27 cellular contexts compared by ENCODE assay signal in genomic region chr9:12698986-12699385, GRCh38. TPM values are rescaled to one million over a fixed set of nuclear protein-coding genes. Genes with fewer than 3 reads are reported as not detected.
DNase-seq lines count a peak whose midpoint lies in the region; ATAC-seq and TF ChIP-seq lines count a peak whose summit lies in the region.
"Had no signal": no experiment of that assay in that cellular context is flagged by ENCODE, and none has a peak within 500 bp of the region (broad histone marks: within the 10 kb centered on the region; RNA-seq: fewer than 3 reads in every experiment).

No MANE protein-coding gene starts in this region.

- TF ChIP-seq CTCF in WERI-Rb-1 (IDR thresholded peaks at IDR 0.05; ENCODE audit: low read depth, low read length) (peak; percentile 23; the same call in 1 of the 2 replicates), left ventricle myocardium inferior (IDR thresholded peaks at IDR 0.05; ENCODE audit: borderline replicate concordance) (peak; percentile 44), stomach (IDR thresholded peaks at IDR 0.05) (no peak), type B pancreatic cell (conservative IDR thresholded peaks at IDR 0.05) (no peak)

- no peaks in the 10 kb centered on the region for H3K36me3 Mint-ChIP-seq in type B pancreatic cell
- H3K36me3 Mint-ChIP-seq: activated naive CD8-positive, alpha-beta T cell treated with anti-CD3 and anti-CD28 coated beads, Interleukin-2, amount 10 ng/mL, durations not matched to agents 7 days and 5 days; stimulated activated effector memory CD8-positive, alpha-beta T cell treated with anti-CD3 and anti-CD28 coated beads, Interleukin-12 subunit alpha, Interleukin-12 subunit beta, amount 100 ng/mL, for 72 hours had no signal

- no peaks in the 10 kb centered on the region for H3K27me3 Mint-ChIP-seq in type B pancreatic cell
- H3K27me3 Mint-ChIP-seq: activated naive CD8-positive, alpha-beta T cell treated with anti-CD3 and anti-CD28 coated beads, Interleukin-2, amount 10 ng/mL, durations not matched to agents 7 days and 5 days had no signal

- no peak for TF ChIP-seq EP300 in stomach (IDR thresholded peaks at IDR 0.05)

- peaks cover 15% of the 10 kb centered on the region for H3K4me1 Mint-ChIP-seq in type B pancreatic cell (ENCODE audit: unreplicated experiment)
- H3K4me1 Mint-ChIP-seq: activated naive CD8-positive, alpha-beta T cell treated with anti-CD3 and anti-CD28 coated beads, Interleukin-2, amount 10 ng/mL, durations not matched to agents 7 days and 5 days; stimulated activated effector memory CD8-positive, alpha-beta T cell treated with anti-CD3 and anti-CD28 coated beads, Interleukin-12 subunit alpha, Interleukin-12 subunit beta, amount 100 ng/mL, for 72 hours had no signal

- intact Hi-C loops in Right ventricle myocardium superior (cut with DNase I): no loop called here
- intact Hi-C loops in cardiac septum (cut with DNase I): no loop called here
- intact Hi-C loops in left ventricle myocardium inferior (cut with micrococcal nuclease): no loop called here
- intact Hi-C loops in stomach (cut with DNase I; ENCODE audit: low total_unique reads): no loop called here

- no peak overlapping the region for H3K27ac ChIP-seq in WERI-Rb-1
- H3K27ac ChIP-seq in left ventricle myocardium inferior (replicated peaks): peak overlapping the region; percentile 56
- peak overlapping the region in 4 of 5 donors; percentile 2 to 24 (median 16) for H3K27ac ChIP-seq in stomach
- H3K27ac ChIP-seq: PC-9, SJSA1 had no signal

- no peak overlapping the region for H3K27ac Mint-ChIP-seq in type B pancreatic cell
- H3K27ac Mint-ChIP-seq: activated naive CD8-positive, alpha-beta T cell treated with anti-CD3 and anti-CD28 coated beads, Interleukin-2, amount 10 ng/mL, durations not matched to agents 7 days and 5 days; activated T-helper 1 cell treated with anti-CD3 and anti-CD28 coated beads, Interleukin-12 subunit alpha, Interleukin-12 subunit beta, Interleukin-2, Interleukin-4 antibody, amounts not matched to agents 30 ng/mL and 10 ng/mL and 1 ng/mL, durations not matched to agents 14 hours and 24 hours and 36 hours; HFFc6; stimulated activated effector memory CD8-positive, alpha-beta T cell treated with anti-CD3 and anti-CD28 coated beads, Interleukin-12 subunit alpha, Interleukin-12 subunit beta, amount 100 ng/mL, for 72 hours had no signal

- no peak overlapping the region for H3K4me3 Mint-ChIP-seq in type B pancreatic cell
- H3K4me3 Mint-ChIP-seq: activated naive CD8-positive, alpha-beta T cell treated with anti-CD3 and anti-CD28 coated beads, Interleukin-2, amount 10 ng/mL, durations not matched to agents 7 days and 5 days; activated T-helper 1 cell treated with anti-CD3 and anti-CD28 coated beads, Interleukin-12 subunit alpha, Interleukin-12 subunit beta, Interleukin-2, Interleukin-4 antibody, amounts not matched to agents 30 ng/mL and 10 ng/mL and 1 ng/mL, durations not matched to agents 14 hours and 24 hours and 36 hours; HFFc6; stimulated activated effector memory CD8-positive, alpha-beta T cell treated with anti-CD3 and anti-CD28 coated beads, Interleukin-12 subunit alpha, Interleukin-12 subunit beta, amount 100 ng/mL, for 72 hours had no signal

- H3K4me1 ChIP-seq in left ventricle myocardium inferior: peaks cover 32% of the 10 kb centered on the region
- peaks cover 0 to 28% (median 13%) of the 10 kb centered on the region in 4 donors for H3K4me1 ChIP-seq in stomach

- no peak overlapping the region for H3K4me3 ChIP-seq in WERI-Rb-1 (ENCODE audit: low read depth, low read length)
- peak overlapping the region; percentile 62 for H3K4me3 ChIP-seq in left ventricle myocardium inferior
- H3K4me3 ChIP-seq in stomach: no peak overlapping the region
- H3K4me3 ChIP-seq: PC-9, SJSA1, tibial artery had no signal

- no peaks in the 10 kb centered on the region for H3K27me3 ChIP-seq in WERI-Rb-1 (ENCODE audit: insufficient read depth, low read depth, severe bottlenecking)
- H3K27me3 ChIP-seq in left ventricle myocardium inferior (ENCODE audit: low read depth): no peaks in the 10 kb centered on the region
- no peaks in the 10 kb centered on the region for H3K27me3 ChIP-seq in stomach
- H3K27me3 ChIP-seq: SJSA1, tibial artery had no signal

- H3K36me3 ChIP-seq in WERI-Rb-1 (no peaks in the 10 kb centered on the region), left ventricle myocardium inferior (no peaks in the 10 kb centered on the region), stomach (no peaks in the 10 kb centered on the region)
- H3K36me3 ChIP-seq: SJSA1, tibial artery had no signal

- DNase-seq in Right ventricle myocardium superior: no peak
- DNase-seq in cardiac septum (ENCODE audit: low spot score): no peak
- no peak for DNase-seq in WERI-Rb-1
- DNase-seq in left ventricle myocardium inferior: no peak
- DNase-seq in stomach: no peak
- DNase-seq in activated T-cell treated with anti-CD3 and anti-CD28 coated beads for 4 hours: no peak
- DNase-seq in type B pancreatic cell (ENCODE audit: extremely low spot score, unreplicated experiment): no peak
- DNase-seq: activated CD4-positive, alpha-beta T cell treated with anti-CD3 and anti-CD28 coated beads for 1 hour; activated naive CD8-positive, alpha-beta T cell treated with anti-CD3 and anti-CD28 coated beads, Interleukin-2, amount 10 ng/mL, durations not matched to agents 7 days and 5 days; COR-L47; left cardiac atrium; NCI-H2107; NCI-H524; occipital lobe; PC-9; retina; stimulated activated CD4-positive, alpha-beta T cell treated with anti-CD3 and anti-CD28 coated beads, Interleukin-15, amount 100 ng/mL, for 24 hours; T-helper 9 cell; tibial artery had no signal

- H3K9me3 ChIP-seq in WERI-Rb-1 (ENCODE audit: severe bottlenecking) (no peaks in the 10 kb centered on the region), left ventricle myocardium inferior (replicated peaks) (no peaks in the 10 kb centered on the region), stomach (no peaks in the 10 kb centered on the region)
- H3K9me3 ChIP-seq: SJSA1, tibial artery had no signal

- ATAC-seq in Right ventricle myocardium superior (ENCODE audit: poor library complexity) (peak; percentile 54), GM18519 (IDR thresholded peaks at IDR 0.05; ENCODE audit: low FRiP score, unreplicated experiment) (no peak)
- ATAC-seq: stimulated activated effector memory CD8-positive, alpha-beta T cell treated with anti-CD3 and anti-CD28 coated beads, Interleukin-12 subunit alpha, Interleukin-12 subunit beta, amount 100 ng/mL, for 72 hours had no signal

- no peak for TF ChIP-seq POLR2A in stomach (IDR thresholded peaks at IDR 0.05)

- WGBS in stomach, 5 donors: 77 to 91% (median 83%) methylated on average over 1 of the region's 1 CpG

- H3K9me3 Mint-ChIP-seq in type B pancreatic cell: no peaks in the 10 kb centered on the region
- H3K9me3 Mint-ChIP-seq: activated naive CD8-positive, alpha-beta T cell treated with anti-CD3 and anti-CD28 coated beads, Interleukin-2, amount 10 ng/mL, durations not matched to agents 7 days and 5 days; HFFc6 had no signal

RNA-seq across cellular contexts. Expression of gene TYRP1, which starts 5.8 kb away (rescaled TPM):
- total RNA-seq in Right ventricle myocardium superior (50.2 TPM), cardiac septum (102 TPM), left ventricle myocardium inferior (74.1 TPM), stomach (1 to 10 TPM in 1 of 5 donors, not detected in 4; 2.9 TPM), type B pancreatic cell (ENCODE audit: low replicate concordance) (86.2 TPM in 1 of 2 replicates, not detected in the other)
- 1 to 10 TPM in 2 of 3 donors, under 1 TPM in 1; 0.18 to 4.7 (median 1.4) TPM for polyA plus RNA-seq in stomach
- total RNA-seq: activated CD8-positive, alpha-beta memory T cell treated with anti-CD3 and anti-CD28 coated beads for 36 hours; activated naive CD8-positive, alpha-beta T cell treated with anti-CD3 and anti-CD28 coated beads, Interleukin-2, amount 10 ng/mL, durations not matched to agents 7 days and 5 days; activated T-helper 1 cell treated with anti-CD3 and anti-CD28 coated beads, Interleukin-12 subunit alpha, Interleukin-12 subunit beta, Interleukin-2, Interleukin-4 antibody, amounts not matched to agents 30 ng/mL and 10 ng/mL and 1 ng/mL, durations not matched to agents 14 hours and 24 hours and 36 hours; bronchial epithelial cell; HFFc6; LHCN-M2; PC-9 had no signal

Comparison
In these comparisons a context has a peak if more than half of its experiments do, and no peak if none do; other contexts are left out.
1. CTCF ChIP-seq: peak in WERI-Rb-1 (single experiment) and left ventricle myocardium inferior (single experiment); none in stomach (0 of 7) and type B pancreatic cell (single experiment).